In genomic region chr19:16472559-16472899, GRCh38 we compare ENCODE assay signal across 9 cellular contexts. TPM values are rescaled to one million over a fixed set of nuclear protein-coding genes. Genes with fewer than 3 reads are reported as not detected.
A peak's percentile ranks its signal among the peaks of the same experiment; 100 is the strongest.
DNase-seq lines count a peak whose midpoint lies in the region; ATAC-seq and TF ChIP-seq lines count a peak whose summit lies in the region.
"Not testable (repeated sequence)": the region's sequence is repeated elsewhere in the genome, so short reads cannot be mapped to it uniquely, and the experiment has no call there.
"Had no signal": no experiment of that assay in that cellular context is flagged by ENCODE, and none has a peak within 500 bp of the region (broad histone marks: within the 10 kb centered on the region; RNA-seq: fewer than 3 reads in every experiment).

No MANE protein-coding gene starts in this region.

- TF ChIP-seq CTCF in AG09309 (IDR thresholded peaks at IDR 0.05; ENCODE audit: control insufficient read depth, insufficient read depth, low read depth, low read length, missing control alignments); HEK293 (tag by site-specific recombination; IDR thresholded peaks at IDR 0.05); spleen (IDR thresholded peaks at IDR 0.05 in 8 of 11, conservative IDR thresholded peaks at IDR 0.05 in 3 of 11): not testable (repeated sequence)

- not testable (repeated sequence) for H3K27ac ChIP-seq in HEK293 (ENCODE audit: extremely low read depth, low read depth, low read length); SK-N-MC; ectodermal cell (ENCODE audit: insufficient read depth, low read depth, low read length, poor library complexity, severe bottlenecking); iPS DF 6.9 (ENCODE audit: low read length)
- H3K27ac ChIP-seq in spleen, result peak overlapping the region in 6 of 8 donors; percentile 85 to 93 (median 91)

- peak overlapping the region; percentile 65 for H3K4me3 ChIP-seq in AG09309 (ENCODE audit: control insufficient read depth, low read depth, low read length)
- peak overlapping the region; percentile 77 for H3K4me3 ChIP-seq in HEK293 (ENCODE audit: low read depth, low read length)
- peak overlapping the region; percentile 95 for H3K4me3 ChIP-seq in SK-N-MC
- H3K4me3 ChIP-seq in ectodermal cell (ENCODE audit: insufficient read depth, low read depth, low read length), result peak overlapping the region; percentile 94
- peak overlapping the region; percentile 54; the same call in 1 of the 2 replicates for H3K4me3 ChIP-seq in iPS DF 6.9 (ENCODE audit: low read length)
- H3K4me3 ChIP-seq in spleen, result peak overlapping the region in 6 of 8 donors; percentile 88 to 99 (median 99)

- H3K27ac Mint-ChIP-seq in activated naive CD8-positive, alpha-beta T cell treated with anti-CD3 and anti-CD28 coated beads for 36 hours, result not testable (repeated sequence)
- H3K27ac Mint-ChIP-seq in naive thymus-derived CD8-positive, alpha-beta T cell, result peak overlapping the region in 5 of 10 donors; percentile 20 to 89 (median 86)

- 70 to 79% methylated on average over 2 of the region's 2 CpGs for WGBS in ectodermal cell, 2 experiments
- WGBS in iPS DF 6.9 (ENCODE audit: insufficient coverage, insufficient read length), result no CpG with 5 or more reads among the region's 2 CpGs
- WGBS in spleen, 5 donors, result 52 to 80% (median 69%) methylated on average over 2 of the region's 2 CpGs

- DNase-seq in AG09309 (ENCODE audit: low read depth); SK-N-MC (ENCODE audit: low read depth, low spot score); activated naive CD8-positive, alpha-beta T cell treated with anti-CD3 and anti-CD28 coated beads for 36 hours; iPS DF 6.9 (ENCODE audit: low read depth, low spot score); naive thymus-derived CD8-positive, alpha-beta T cell; spleen: not testable (repeated sequence)

- not testable (repeated sequence) for H3K9me3 Mint-ChIP-seq in activated naive CD8-positive, alpha-beta T cell treated with anti-CD3 and anti-CD28 coated beads for 36 hours; naive thymus-derived CD8-positive, alpha-beta T cell

- POLR2A ChIA-PET in HEK293 (lab: Yijun Ruan, JAX), result not testable (repeated sequence)
- POLR2A ChIA-PET in naive thymus-derived CD8-positive, alpha-beta T cell (lab: Charles Lee), result interaction anchor here (0.6 to 2.7 kb wide), 2 partner anchors 24 to 345 kb away, joined by 3 to 12 read pairs; partner anchors contain the start of genes C19orf44 and CALR3

- H3K9me3 ChIP-seq in HEK293 (ENCODE audit: control insufficient read depth, insufficient read depth, low read depth, low read length); SK-N-MC (ENCODE audit: low read depth, low read length); ectodermal cell (ENCODE audit: control insufficient read depth, low read length); iPS DF 6.9 (ENCODE audit: control insufficient read depth, insufficient read depth, low read length); spleen: not testable (repeated sequence)

- not testable (repeated sequence) for H3K36me3 ChIP-seq in HEK293 (ENCODE audit: control insufficient read depth in 2 of 2, insufficient read depth in 1 of 2, low read length in 2 of 2); SK-N-MC (ENCODE audit: insufficient read depth, low read length); ectodermal cell (ENCODE audit: control insufficient read depth, insufficient read depth, low read length); iPS DF 6.9 (ENCODE audit: control insufficient read depth, insufficient read depth, low read length); spleen

- TF ChIP-seq POLR2A in spleen (IDR thresholded peaks at IDR 0.05), result not testable (repeated sequence)

- CTCF ChIA-PET in HEK293 (lab: Yijun Ruan, JAX), result not testable (repeated sequence)

- intact Hi-C loops in spleen (cut with DNase I; ENCODE audit: low total_unique reads), result not testable (repeated sequence)

- H3K4me3 Mint-ChIP-seq in activated naive CD8-positive, alpha-beta T cell treated with anti-CD3 and anti-CD28 coated beads for 36 hours, result peak overlapping the region; percentile 78
- H3K4me3 Mint-ChIP-seq in naive thymus-derived CD8-positive, alpha-beta T cell, result peak overlapping the region; percentile 68 to 87 (median 82)

- not testable (repeated sequence) for H3K9ac ChIP-seq in SK-N-MC (ENCODE audit: insufficient read length)

- H3K27me3 Mint-ChIP-seq in activated naive CD8-positive, alpha-beta T cell treated with anti-CD3 and anti-CD28 coated beads for 36 hours; naive thymus-derived CD8-positive, alpha-beta T cell: not testable (repeated sequence)

- H3K4me1 ChIP-seq in HEK293 (ENCODE audit: control insufficient read depth, insufficient read depth, low read length); iPS DF 6.9 (ENCODE audit: control insufficient read depth, insufficient read depth, low read length): not testable (repeated sequence)
- peaks cover 15% of the 10 kb centered on the region for H3K4me1 ChIP-seq in ectodermal cell (ENCODE audit: control insufficient read depth, insufficient read depth, low read length)
- H3K4me1 ChIP-seq in spleen, result peaks cover 16 to 47% (median 33%) of the 10 kb centered on the region in 6 donors

- H3K4me1 Mint-ChIP-seq in activated naive CD8-positive, alpha-beta T cell treated with anti-CD3 and anti-CD28 coated beads for 36 hours, result peaks cover 18% of the 10 kb centered on the region
- H3K4me1 Mint-ChIP-seq in naive thymus-derived CD8-positive, alpha-beta T cell, result peaks cover 21 to 36% (median 35%) of the 10 kb centered on the region in 4 donors

- H3K36me3 Mint-ChIP-seq in activated naive CD8-positive, alpha-beta T cell treated with anti-CD3 and anti-CD28 coated beads for 36 hours; naive thymus-derived CD8-positive, alpha-beta T cell: not testable (repeated sequence)

- not testable (repeated sequence) for ATAC-seq in naive thymus-derived CD8-positive, alpha-beta T cell

- not testable (repeated sequence) for H3K27me3 ChIP-seq in ectodermal cell (ENCODE audit: control insufficient read depth, insufficient read depth, low read length, poor library complexity, severe bottlenecking); iPS DF 6.9 (ENCODE audit: control insufficient read depth, insufficient read depth, low read length); spleen (replicated peaks in 1 of 7)

TF ChIP-seq in HEK293, 187 proteins besides CTCF, POLR2A, EP300 and RAD21:
- TF ChIP-seq SCRT2 (tag by site-specific recombination; IDR thresholded peaks at IDR 0.05) (peak; percentile 88), SCRT1 (tag by site-specific recombination; IDR thresholded peaks at IDR 0.05; ENCODE audit: borderline replicate concordance) (peak; percentile 90)

RNA-seq across cellular contexts. Expression of gene EPS15L1, which starts 0.8 kb away (rescaled TPM):
- 10 to 100 TPM; 25.1 to 25.8 TPM for total RNA-seq in activated naive CD8-positive, alpha-beta T cell treated with anti-CD3 and anti-CD28 coated beads for 36 hours
- polyA plus RNA-seq in ectodermal cell (2013, experiment 1 of 4), result 47.4 TPM
- polyA plus RNA-seq in ectodermal cell (2013, experiment 2 of 4), result 41.2 TPM
- polyA plus RNA-seq in ectodermal cell (2013, experiment 3 of 4), result 37.8 TPM
- polyA plus RNA-seq in ectodermal cell (2013, experiment 4 of 4), result 39.9 TPM
- total RNA-seq in naive thymus-derived CD8-positive, alpha-beta T cell, result 10 to 100 TPM; 47.0 to 47.9 TPM
- 1 to 10 TPM; 6.8 to 9.6 (median 8.5) TPM for polyA plus RNA-seq in naive thymus-derived CD8-positive, alpha-beta T cell
- total RNA-seq in spleen, result 10 to 100 TPM; 28.3 to 81.7 (median 50.3) TPM
- 10 to 100 TPM; 17.0 to 29.3 (median 20.0) TPM for polyA plus RNA-seq in spleen

RNA-seq across cellular contexts. Expression of gene CALR3, which starts 23.4 kb away (rescaled TPM):
- under 1 TPM in 1 of 2 experiments, not detected in 1; 0.16 TPM for total RNA-seq in activated naive CD8-positive, alpha-beta T cell treated with anti-CD3 and anti-CD28 coated beads for 36 hours
- polyA plus RNA-seq in ectodermal cell (2013, experiment 1 of 4), result not detected
- 0.14 TPM for polyA plus RNA-seq in ectodermal cell (2013, experiment 2 of 4)
- polyA plus RNA-seq in ectodermal cell (2013, experiment 3 of 4), result not detected
- not detected for polyA plus RNA-seq in ectodermal cell (2013, experiment 4 of 4)
- total RNA-seq in naive thymus-derived CD8-positive, alpha-beta T cell, result not detected
- polyA plus RNA-seq in naive thymus-derived CD8-positive, alpha-beta T cell, result not detected
- total RNA-seq in spleen, result not detected
- polyA plus RNA-seq in spleen, result under 1 TPM; 0.07 to 0.10 (median 0.08) TPM
- total RNA-seq: lung microvascular endothelial cell had no signal

RNA-seq across cellular contexts. Expression of gene C19orf44, which starts 23.7 kb away (rescaled TPM):
- total RNA-seq in activated naive CD8-positive, alpha-beta T cell treated with anti-CD3 and anti-CD28 coated beads for 36 hours, result 1 to 10 TPM; 2.7 to 3.0 TPM
- 10.4 TPM for polyA plus RNA-seq in ectodermal cell (2013, experiment 1 of 4)
- polyA plus RNA-seq in ectodermal cell (2013, experiment 2 of 4), result 11.2 TPM
- polyA plus RNA-seq in ectodermal cell (2013, experiment 3 of 4), result 9.1 TPM
- polyA plus RNA-seq in ectodermal cell (2013, experiment 4 of 4), result 10.7 TPM
- 1 to 10 TPM; 4.1 to 4.4 TPM for total RNA-seq in naive thymus-derived CD8-positive, alpha-beta T cell
- polyA plus RNA-seq in naive thymus-derived CD8-positive, alpha-beta T cell, result 1 to 10 TPM in 1 of 3 donors, under 1 TPM in 1, not detected in 1; 0.23 to 2.0 TPM
- total RNA-seq in spleen, result 1 to 10 TPM; 3.1 to 7.5 (median 4.8) TPM
- 1 to 10 TPM; 2.3 to 4.3 (median 3.8) TPM for polyA plus RNA-seq in spleen
